ENCODE assay signal across 8 cellular contexts in the genomic region with DNA sequence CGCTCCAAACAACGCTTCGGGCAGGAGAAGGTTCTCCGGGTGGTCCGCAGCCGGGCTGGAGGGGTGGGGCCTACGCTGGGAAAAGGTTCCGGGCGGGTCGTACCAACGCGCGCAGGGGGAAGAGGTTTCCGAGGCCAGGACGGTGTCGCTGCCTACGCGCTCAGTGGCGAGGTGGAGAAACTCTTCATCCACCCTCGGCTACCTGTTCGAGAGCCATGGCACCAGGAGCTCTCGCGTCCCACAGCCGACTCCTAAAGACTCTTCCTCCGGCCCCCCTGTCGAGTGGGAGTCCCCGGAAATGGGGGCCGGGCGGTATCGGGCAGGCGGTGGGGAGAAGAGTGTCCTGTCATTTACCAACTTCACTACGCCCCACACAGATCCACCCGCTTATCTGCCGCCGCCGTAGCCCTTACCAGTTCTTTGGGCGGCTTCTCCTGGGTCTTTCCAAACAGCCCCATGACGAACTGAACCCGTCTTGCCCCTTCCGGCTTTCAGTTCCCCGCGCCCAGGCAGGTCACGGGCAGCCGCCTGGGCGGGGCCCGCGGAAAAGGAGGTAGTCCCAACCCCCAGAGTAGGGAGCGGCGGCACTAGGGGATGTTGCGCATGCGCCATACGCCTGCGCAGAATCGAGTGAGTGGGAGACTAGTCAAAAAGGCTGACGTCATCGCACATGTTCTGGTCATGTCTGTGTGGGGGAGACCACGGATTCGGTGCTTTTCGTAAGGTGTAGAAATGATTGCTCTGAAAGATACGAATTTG. TPM values are rescaled to one million over a fixed set of nuclear protein-coding genes. Genes with fewer than 3 reads are reported as not detected.
A peak's percentile ranks its signal among the peaks of the same experiment; 100 is the strongest.
DNase-seq lines count a peak whose midpoint lies in the region; ATAC-seq and TF ChIP-seq lines count a peak whose summit lies in the region.

CHMP3 (minus strand) TSS at position 553 of the 759 bp plus-strand sequence; CDS start at position 458, 95 bp downstream.

- DNase-seq in AML-193 (lab: John Stamatoyannopoulos, UW): peak; percentile 88 to 92
- DNase-seq in NCI-H510A treated with DMSO at 0.1 percent for 48 hours (lab: John Stamatoyannopoulos, UW): peak; percentile 97
- DNase-seq in activated CD4-positive, alpha-beta T cell treated with anti-CD3 and anti-CD28 coated beads for 24 hours (ENCODE audit: low read depth in 2 of 2): peak; percentile 91 to 93
- DNase-seq in chondrocyte (ENCODE audit: low spot score): peak; percentile 99
- peak; percentile 85 for DNase-seq in kidney epithelial cell (ENCODE audit: low read depth)
- DNase-seq in stimulated activated CD4-positive, alpha-beta T cell treated with anti-CD3 and anti-CD28 coated beads, Interleukin-15, amount 100 ng/mL, for 48 hours (ENCODE audit: low read depth in 2 of 2): peak; percentile 93 to 94

- no peaks in the 10 kb centered on the region for H3K27me3 ChIP-seq in kidney epithelial cell (ENCODE audit: control insufficient read depth, insufficient read depth, low read length)

- peaks cover 5% of the 10 kb centered on the region for H3K9me3 Mint-ChIP-seq in chondrocyte (ENCODE audit: low read depth)

- H3K4me3 ChIP-seq in kidney epithelial cell (ENCODE audit: low read depth, low read length): peak within 1 kb of the TSS; percentile 97

- peak within 1 kb of the TSS; percentile 89 for H3K4me3 Mint-ChIP-seq in chondrocyte (ENCODE audit: unreplicated experiment)

- H3K27me3 Mint-ChIP-seq in chondrocyte (ENCODE audit: low read depth): no peaks in the 10 kb centered on the region

- H3K36me3 ChIP-seq in kidney epithelial cell (ENCODE audit: control insufficient read depth, insufficient read depth, low read length): no peaks in the 10 kb centered on the region

- TF ChIP-seq CTCF in chondrocyte (IDR thresholded peaks at IDR 0.05) (no peak), kidney epithelial cell (IDR thresholded peaks at IDR 0.05; ENCODE audit: insufficient read depth, low read length, poor library complexity, severe bottlenecking) (no peak)

- no peaks in the 10 kb centered on the region for H3K36me3 Mint-ChIP-seq in chondrocyte (ENCODE audit: low read depth)

- H3K27ac Mint-ChIP-seq in chondrocyte (ENCODE audit: unreplicated experiment): peak within 1 kb of the TSS; percentile 99

- peak; percentile 93 for ATAC-seq in HG03439 (IDR thresholded peaks at IDR 0.05; ENCODE audit: unreplicated experiment)

- peak; percentile 90 for TF ChIP-seq POLR2A in GM19193 (IDR thresholded peaks at IDR 0.05; ENCODE audit: extremely low read depth, insufficient read depth, insufficient read length)

- H3K4me1 Mint-ChIP-seq in chondrocyte (ENCODE audit: low read depth): peaks cover 26% of the 10 kb centered on the region

RNA-seq across cellular contexts. Expression of gene CHMP3, which starts in this region (rescaled TPM):
- total RNA-seq in chondrocyte (106 to 111 TPM (median 109 TPM) in 3 replicates), kidney epithelial cell (76.7 and 106 TPM in 2 replicates)

Comparison
In these comparisons a context has a peak if more than half of its experiments do, and no peak if none do; other contexts are left out.
1. Peak in every context shown above with its lines: DNase-seq, ATAC-seq and H3K4me3 ChIP-seq.